ENCODE assay signal across 1 cellular context in the genomic region with DNA sequence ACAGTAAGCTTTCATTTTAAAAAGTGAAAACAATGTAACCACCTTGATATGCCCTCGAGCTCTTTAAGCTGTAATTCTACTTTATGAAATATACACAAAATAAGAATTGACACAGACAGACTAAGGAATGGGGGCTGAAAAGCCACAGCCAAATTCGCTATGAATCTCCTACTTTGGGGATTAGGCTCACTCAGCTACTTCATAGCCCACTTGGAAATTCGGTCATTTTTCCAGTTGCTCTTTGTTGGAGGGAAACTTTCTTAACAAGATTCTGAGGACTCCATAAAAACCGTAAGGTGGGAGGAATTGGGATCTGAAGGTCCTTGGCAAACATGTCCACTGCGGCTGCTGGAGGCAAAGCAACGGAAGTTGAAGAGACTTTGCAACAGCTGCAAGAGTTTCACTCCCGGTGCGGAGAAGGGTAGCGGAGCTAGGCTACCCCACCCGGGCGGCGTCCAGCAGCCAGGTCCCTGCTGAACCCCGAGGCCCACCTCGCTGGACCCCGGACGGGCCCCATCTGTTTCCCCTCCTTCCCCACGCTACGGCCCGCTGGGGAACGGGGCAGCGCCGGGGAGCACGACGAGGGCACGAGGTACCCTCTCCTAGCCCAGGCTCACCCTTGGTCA.
TF ChIP-seq lines count a peak whose summit lies in the region.

No MANE protein-coding gene starts in this region.

TF ChIP-seq in A549, 52 proteins besides CTCF, POLR2A, EP300 and RAD21 (continued from another document):
- TF ChIP-seq, protein P1, sequence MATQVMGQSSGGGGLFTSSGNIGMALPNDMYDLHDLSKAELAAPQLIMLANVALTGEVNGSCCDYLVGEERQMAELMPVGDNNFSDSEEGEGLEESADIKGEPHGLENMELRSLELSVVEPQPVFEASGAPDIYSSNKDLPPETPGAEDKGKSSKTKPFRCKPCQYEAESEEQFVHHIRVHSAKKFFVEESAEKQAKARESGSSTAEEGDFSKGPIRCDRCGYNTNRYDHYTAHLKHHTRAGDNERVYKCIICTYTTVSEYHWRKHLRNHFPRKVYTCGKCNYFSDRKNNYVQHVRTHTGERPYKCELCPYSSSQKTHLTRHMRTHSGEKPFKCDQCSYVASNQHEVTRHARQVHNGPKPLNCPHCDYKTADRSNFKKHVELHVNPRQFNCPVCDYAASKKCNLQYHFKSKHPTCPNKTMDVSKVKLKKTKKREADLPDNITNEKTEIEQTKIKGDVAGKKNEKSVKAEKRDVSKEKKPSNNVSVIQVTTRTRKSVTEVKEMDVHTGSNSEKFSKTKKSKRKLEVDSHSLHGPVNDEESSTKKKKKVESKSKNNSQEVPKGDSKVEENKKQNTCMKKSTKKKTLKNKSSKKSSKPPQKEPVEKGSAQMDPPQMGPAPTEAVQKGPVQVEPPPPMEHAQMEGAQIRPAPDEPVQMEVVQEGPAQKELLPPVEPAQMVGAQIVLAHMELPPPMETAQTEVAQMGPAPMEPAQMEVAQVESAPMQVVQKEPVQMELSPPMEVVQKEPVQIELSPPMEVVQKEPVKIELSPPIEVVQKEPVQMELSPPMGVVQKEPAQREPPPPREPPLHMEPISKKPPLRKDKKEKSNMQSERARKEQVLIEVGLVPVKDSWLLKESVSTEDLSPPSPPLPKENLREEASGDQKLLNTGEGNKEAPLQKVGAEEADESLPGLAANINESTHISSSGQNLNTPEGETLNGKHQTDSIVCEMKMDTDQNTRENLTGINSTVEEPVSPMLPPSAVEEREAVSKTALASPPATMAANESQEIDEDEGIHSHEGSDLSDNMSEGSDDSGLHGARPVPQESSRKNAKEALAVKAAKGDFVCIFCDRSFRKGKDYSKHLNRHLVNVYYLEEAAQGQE (IDR thresholded peaks at IDR 0.05): no peak
- no peak for TF ChIP-seq HEYL (CRISPR knock-in tag; IDR thresholded peaks at IDR 0.05)
